Comparison of ENCODE assay signal across 8 cellular contexts in the genomic region with DNA sequence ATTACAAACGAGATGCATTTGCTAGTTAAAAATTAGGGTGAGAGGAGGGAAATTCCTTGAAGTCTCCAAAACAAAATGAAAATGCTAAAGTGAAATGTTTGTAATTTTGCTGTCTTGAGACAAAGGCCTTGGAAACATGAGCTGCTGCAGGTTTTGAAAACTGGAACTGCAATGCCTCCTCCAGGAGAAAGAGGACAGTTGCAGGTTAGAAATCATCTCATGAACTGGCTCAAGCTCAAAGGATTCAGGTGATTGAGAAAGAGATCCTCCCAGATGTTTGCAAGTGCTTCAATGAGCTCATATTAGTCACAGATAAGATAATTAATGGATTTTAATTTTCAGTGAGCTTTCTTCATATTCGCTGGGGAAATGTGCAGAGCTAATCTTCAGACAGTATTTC. TPM values are rescaled to one million over a fixed set of nuclear protein-coding genes. Genes with fewer than 3 reads are reported as not detected.
DNase-seq lines count a peak whose midpoint lies in the region; ATAC-seq and TF ChIP-seq lines count a peak whose summit lies in the region.

No MANE protein-coding gene starts in this region.

- WGBS in SK-N-SH (ENCODE audit: low lambda C conversion rate) = 3% methylated on average over 2 of the region's 2 CpGs
- WGBS in transverse colon (ENCODE audit: low coverage in 1 of 2), 2 donors = 10% methylated on average over 2 of the region's 2 CpGs; no CpG with 5 or more reads in 1 of the 2 donors

- intact Hi-C loops in transverse colon (cut with DNase I; ENCODE audit: low total_unique reads) = no loop called here

- H3K27ac ChIP-seq in SK-N-SH (ENCODE audit: low read depth in 2 of 2, low read length in 1 of 2) = no peak overlapping the region
- no peak overlapping the region for H3K27ac ChIP-seq in transverse colon

- DNase-seq in SK-N-SH (peak; percentile 31), NCI-H69 (lab: John Stamatoyannopoulos, UW) (peak; percentile 69), fibroblast of pulmonary artery (ENCODE audit: low read depth) (peak; percentile 24), transverse colon (no peak), NCI-H345 treated with DMSO at 0.1 percent for 48 hours (lab: John Stamatoyannopoulos, UW; ENCODE audit: unreplicated experiment) (no peak), ecto neural progenitor cell (ENCODE audit: low spot score) (no peak), NCI-H774 (lab: John Stamatoyannopoulos, UW) (no peak)

- peak; percentile 80 for TF ChIP-seq RAD21 in SK-N-SH (IDR thresholded peaks at IDR 0.05; ENCODE audit: low read length)

- TF ChIP-seq POLR2A in transverse colon (IDR thresholded peaks at IDR 0.05) = no peak

- CTCF ChIA-PET in SK-N-SH (lab: Yijun Ruan, JAX) = interaction anchor here (0.6 to 1.7 kb wide), 17 partner anchors 10 to 1209 kb away, joined by 3 to 17 read pairs (median 4); no protein-coding TSS in a partner anchor

- no peak overlapping the region for H3K4me2 ChIP-seq in SK-N-SH

- no peak for ATAC-seq in SK-N-SH treated with all-trans-retinoic acid at 6 μM for 48 hours

- no peak overlapping the region for H3K9ac ChIP-seq in SK-N-SH

- H2AFZ ChIP-seq in SK-N-SH (ENCODE audit: low read depth) = no peak overlapping the region

- in situ Hi-C loops in transverse colon (cut with MboI; ENCODE audit: low pct_ligation_motif_present in 1 of 4, low pct_unique_long_range_greater_than_20kb in 1 of 4, low sequenced_read_pairs in 3 of 4) = loop anchor here in 3 of 4 donors (25.0 kb wide), 1 partner anchor 1188 kb away; no protein-coding TSS in a partner anchor

- H4K20me1 ChIP-seq in SK-N-SH (ENCODE audit: insufficient read depth) = no peaks in the 10 kb centered on the region

- TF ChIP-seq EP300 in SK-N-SH (IDR thresholded peaks at IDR 0.05; ENCODE audit: borderline replicate concordance in 1 of 2, low read depth in 1 of 2, low read length in 1 of 2) (no peak), transverse colon (IDR thresholded peaks at IDR 0.05; ENCODE audit: low read depth) (no peak)

- no peaks in the 10 kb centered on the region; the same call in 1 of the 2 replicates for H3K27me3 ChIP-seq in SK-N-SH (ENCODE audit: insufficient read depth)
- H3K27me3 ChIP-seq in transverse colon = no peaks in the 10 kb centered on the region

- no peaks in the 10 kb centered on the region for H3K9me2 ChIP-seq in SK-N-SH

- H3K9me3 ChIP-seq in SK-N-SH = no peaks in the 10 kb centered on the region
- H3K9me3 ChIP-seq in transverse colon = no peaks in the 10 kb centered on the region

- no peaks in the 10 kb centered on the region for H3F3A ChIP-seq in SK-N-SH (replicated peaks; ENCODE audit: insufficient read depth)

- no peaks in the 10 kb centered on the region for H3K79me2 ChIP-seq in SK-N-SH (ENCODE audit: insufficient read depth)

- POLR2A ChIA-PET in SK-N-SH (lab: Yijun Ruan, JAX) = no interaction called here

- no peak overlapping the region; a peak in 1 of 4 replicates for H3K4me3 ChIP-seq in SK-N-SH (ENCODE audit: low read depth in 2 of 2, low read length in 1 of 2)
- H3K4me3 ChIP-seq in fibroblast of pulmonary artery (replicated peaks; ENCODE audit: low read depth, low read length) = no peak overlapping the region
- H3K4me3 ChIP-seq in transverse colon = no peak overlapping the region

- H3K4me1 ChIP-seq in SK-N-SH (ENCODE audit: control insufficient read depth in 1 of 2, insufficient read depth in 2 of 2, low read depth in 1 of 2, low read length in 1 of 2) (peaks cover 0 to 4% of the 10 kb centered on the region in 2 experiments; a peak in 1 of 4 replicates), transverse colon (no peaks in the 10 kb centered on the region)

- TF ChIP-seq CTCF in SK-N-SH (IDR thresholded peaks at IDR 0.05) (peak; percentile 64), fibroblast of pulmonary artery (IDR thresholded peaks at IDR 0.05; ENCODE audit: low read length, missing control alignments) (peak; percentile 25), transverse colon (IDR thresholded peaks at IDR 0.05) (peak in 4 of 5 experiments; percentile 23 to 41 (median 32))

- no peaks in the 10 kb centered on the region for H3K36me3 ChIP-seq in SK-N-SH (replicated peaks in 1 of 2; ENCODE audit: control insufficient read depth in 1 of 2, insufficient read depth in 2 of 2, low read length in 1 of 2)
- H3K36me3 ChIP-seq in transverse colon = no peaks in the 10 kb centered on the region

TF ChIP-seq in SK-N-SH, 30 proteins besides CTCF, POLR2A, EP300 and RAD21:
- peak; percentile 50; the same call in 1 of the 2 replicates for TF ChIP-seq SMC3 (IDR thresholded peaks at IDR 0.05; ENCODE audit: low read depth, low read length)
- TF ChIP-seq, protein P1, sequence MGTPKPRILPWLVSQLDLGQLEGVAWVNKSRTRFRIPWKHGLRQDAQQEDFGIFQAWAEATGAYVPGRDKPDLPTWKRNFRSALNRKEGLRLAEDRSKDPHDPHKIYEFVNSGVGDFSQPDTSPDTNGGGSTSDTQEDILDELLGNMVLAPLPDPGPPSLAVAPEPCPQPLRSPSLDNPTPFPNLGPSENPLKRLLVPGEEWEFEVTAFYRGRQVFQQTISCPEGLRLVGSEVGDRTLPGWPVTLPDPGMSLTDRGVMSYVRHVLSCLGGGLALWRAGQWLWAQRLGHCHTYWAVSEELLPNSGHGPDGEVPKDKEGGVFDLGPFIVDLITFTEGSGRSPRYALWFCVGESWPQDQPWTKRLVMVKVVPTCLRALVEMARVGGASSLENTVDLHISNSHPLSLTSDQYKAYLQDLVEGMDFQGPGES (IDR thresholded peaks at IDR 0.05; ENCODE audit: low read depth, low read length) = no peak

TF ChIP-seq in SK-N-SH treated with all-trans-retinoic acid at 6 μM for 48 hours, 23 proteins besides CTCF, POLR2A, EP300 and RAD21 (continues in another document):
- TF ChIP-seq ZFP3 (CRISPR knock-in tag; IDR thresholded peaks at IDR 0.05) (no peak), PATZ1 (CRISPR knock-in tag; IDR thresholded peaks at IDR 0.05; ENCODE audit: borderline replicate concordance) (no peak), BACH2 (CRISPR knock-in tag; IDR thresholded peaks at IDR 0.05; ENCODE audit: borderline replicate concordance) (no peak), ZNF70 (CRISPR knock-in tag; IDR thresholded peaks at IDR 0.05) (no peak), CSDC2 (CRISPR knock-in tag; IDR thresholded peaks at IDR 0.05) (no peak), TSHZ2 (CRISPR knock-in tag; IDR thresholded peaks at IDR 0.05) (no peak), ZFP30 (CRISPR knock-in tag; IDR thresholded peaks at IDR 0.05) (no peak), TCF4 (CRISPR knock-in tag; IDR thresholded peaks at IDR 0.05; ENCODE audit: borderline replicate concordance) (no peak)
- TF ChIP-seq, protein P2, sequence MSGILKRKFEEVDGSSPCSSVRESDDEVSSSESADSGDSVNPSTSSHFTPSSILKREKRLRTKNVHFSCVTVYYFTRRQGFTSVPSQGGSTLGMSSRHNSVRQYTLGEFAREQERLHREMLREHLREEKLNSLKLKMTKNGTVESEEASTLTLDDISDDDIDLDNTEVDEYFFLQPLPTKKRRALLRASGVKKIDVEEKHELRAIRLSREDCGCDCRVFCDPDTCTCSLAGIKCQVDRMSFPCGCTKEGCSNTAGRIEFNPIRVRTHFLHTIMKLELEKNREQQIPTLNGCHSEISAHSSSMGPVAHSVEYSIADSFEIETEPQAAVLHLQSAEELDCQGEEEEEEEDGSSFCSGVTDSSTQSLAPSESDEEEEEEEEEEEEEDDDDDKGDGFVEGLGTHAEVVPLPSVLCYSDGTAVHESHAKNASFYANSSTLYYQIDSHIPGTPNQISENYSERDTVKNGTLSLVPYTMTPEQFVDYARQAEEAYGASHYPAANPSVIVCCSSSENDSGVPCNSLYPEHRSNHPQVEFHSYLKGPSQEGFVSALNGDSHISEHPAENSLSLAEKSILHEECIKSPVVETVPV (CRISPR knock-in tag; IDR thresholded peaks at IDR 0.05) = no peak

RNA-seq across cellular contexts. Expression of gene SMPX, which starts 32.4 kb away (rescaled TPM):
- not detected in 2 replicates for polyA plus RNA-seq in SK-N-SH (2012; rRNA removed)
- not detected in 2 replicates for polyA plus RNA-seq in SK-N-SH (2012; cell fraction: cytosol; rRNA removed)
- polyA plus RNA-seq in SK-N-SH (2012; cell fraction: nucleus; rRNA removed) = not detected in 2 replicates
- 1 to 10 TPM in 2 of 4 donors, not detected in 2; 1.7 to 6.1 TPM for total RNA-seq in transverse colon

Comparison
In these comparisons a context has a peak if more than half of its experiments do, and no peak if none do; other contexts are left out.
1. DNase-seq: peak in SK-N-SH (single experiment), NCI-H69 (single experiment) and fibroblast of pulmonary artery (single experiment); none in transverse colon (single experiment), NCI-H345 treated with DMSO at 0.1 percent for 48 hours (single experiment), ecto neural progenitor cell (single experiment) and NCI-H774 (single experiment).
2. Peak in every context shown above with its lines, with median percentiles within 50 percentile points of each other: CTCF ChIP-seq.